In genomic region chr7:129225931-129226572, GRCh38 we compare ENCODE assay signal across 7 cellular contexts. TPM values are rescaled to one million over a fixed set of nuclear protein-coding genes. Genes with fewer than 3 reads are reported as not detected.
DNase-seq lines count a peak whose midpoint lies in the region; FAIRE-seq and TF ChIP-seq lines count a peak whose summit lies in the region.

No MANE protein-coding gene starts in this region.

- 24% methylated on average over 11 of the region's 11 CpGs; no CpG with 5 or more reads in 1 of the 2 experiments for WGBS in H1 (ENCODE audit: extremely low coverage in 1 of 2, insufficient coverage in 1 of 2, insufficient read length in 1 of 2, insufficient replicate concordance in 2 of 2, low coverage in 1 of 2, low lambda C conversion rate in 2 of 2, missing lambda C conversion rate in 1 of 2), 2 experiments
- no CpG with 5 or more reads among the region's 11 CpGs for WGBS in neuronal stem cell (ENCODE audit: extremely low coverage in 2 of 2, insufficient read length in 2 of 2, insufficient replicate concordance in 1 of 2), 2 donors

- CTCF ChIA-PET in OCI-LY7 (lab: Charles Lee; ENCODE audit: unreplicated experiment), result interaction anchor here (0.8 kb wide), 1 partner anchor 142 kb away, joined by 3 read pairs; no protein-coding TSS in a partner anchor
- CTCF ChIA-PET in H1 (lab: Charles Lee; ENCODE audit: partially characterized antibody), result interaction anchor here (0.6 to 9.1 kb wide), 4 partner anchors 21 to 143 kb away, joined by 3 to 64 read pairs (median 6); no protein-coding TSS in a partner anchor

- H3K27me3 ChIP-seq in H1 (replicated peaks in 1 of 4; ENCODE audit: control insufficient read depth in 3 of 4, extremely low read depth in 1 of 4, insufficient read depth in 3 of 4, low read length in 3 of 4) (no peaks in the 10 kb centered on the region), neuronal stem cell (ENCODE audit: control insufficient read depth in 3 of 3, insufficient read depth in 3 of 3, low read depth in 1 of 3, low read length in 3 of 3) (no peaks in the 10 kb centered on the region)

- H3K9me3 ChIP-seq in OCI-LY7 (ENCODE audit: low read length) (no peaks in the 10 kb centered on the region), H1 (ENCODE audit: insufficient read depth in 2 of 2, low read depth in 1 of 2, low read length in 1 of 2) (no peaks in the 10 kb centered on the region), neuronal stem cell (replicated peaks in 1 of 2; ENCODE audit: control insufficient read depth in 2 of 2, insufficient read depth in 1 of 2, low read depth in 1 of 2, low read length in 2 of 2) (no peaks in the 10 kb centered on the region)

- no peaks in the 10 kb centered on the region for H3K9me2 ChIP-seq in OCI-LY7 (ENCODE audit: insufficient read depth, low read length)

- H3K4ac ChIP-seq in H1 (replicated peaks; ENCODE audit: insufficient read length, low read depth, low read length), result no peak overlapping the region
- H3K4ac ChIP-seq in neuronal stem cell (ENCODE audit: low read length), result no peak overlapping the region

- FAIRE-seq in GM19239 (lab: Jason Lieb, UNC), result peak; percentile 68
- no peak for FAIRE-seq in H1 (lab: Jason Lieb, UNC)

- H4K20me1 ChIP-seq in OCI-LY7 (ENCODE audit: insufficient read depth, low read length), result peaks cover 4% of the 10 kb centered on the region; the same call in 1 of the 2 replicates
- peaks cover 0 to 2% of the 10 kb centered on the region in 2 experiments for H4K20me1 ChIP-seq in H1 (replicated peaks in 1 of 2; ENCODE audit: control insufficient read depth in 1 of 2, insufficient read depth in 2 of 2, low read length in 2 of 2)

- 0 out of 2 replicates have a peak overlapping the region, but pooled peaks have one; percentile 14 for H3K18ac ChIP-seq in H1 (ENCODE audit: extremely low read depth, low read length)
- no peak overlapping the region for H3K18ac ChIP-seq in neuronal stem cell (ENCODE audit: low read length)

- H3K4me3 ChIP-seq in OCI-LY7 (ENCODE audit: low read depth, low read length, poor library complexity, severe bottlenecking) (peak overlapping the region; percentile 81), H1 (ENCODE audit: extremely low read depth in 1 of 4, insufficient read depth in 2 of 4, low read depth in 3 of 4, low read length in 4 of 4) (peak overlapping the region; percentile 79 to 95 (median 88)), neuronal stem cell (ENCODE audit: low read length in 2 of 2) (peak overlapping the region; percentile 57 to 98)

- no peak for TF ChIP-seq POLR2A in H1 (IDR thresholded peaks at IDR 0.05; ENCODE audit: control extremely low read depth in 1 of 2, low read depth in 2 of 2, low read length in 2 of 2)

- H3K27ac ChIP-seq in OCI-LY7 (ENCODE audit: low read depth, low read length, poor library complexity, severe bottlenecking) (no peak overlapping the region), H1 (ENCODE audit: low read depth, low read length) (no peak overlapping the region), neuronal stem cell (replicated peaks; ENCODE audit: low read length) (no peak overlapping the region)

- peak overlapping the region in 3 of 4 experiments; percentile 71 to 75 (median 74); a peak in 6 of 7 replicates for H3K9ac ChIP-seq in H1 (replicated peaks in 1 of 4; ENCODE audit: extremely low read depth in 1 of 4, low read depth in 3 of 4, low read length in 3 of 4)
- H3K9ac ChIP-seq in neuronal stem cell (ENCODE audit: low read depth, low read length, poor library complexity), result no peak overlapping the region

- H3K14ac ChIP-seq in H1 (ENCODE audit: insufficient read length) (no peak overlapping the region), neuronal stem cell (ENCODE audit: low read length) (no peak overlapping the region)

- H2BK5ac ChIP-seq in H1 (ENCODE audit: low read depth, low read length) (no peak overlapping the region), neuronal stem cell (ENCODE audit: low read length) (no peak overlapping the region)

- H3K56ac ChIP-seq in H1 (replicated peaks; ENCODE audit: insufficient read length, low read depth, low read length), result no peak overlapping the region

- H3K23ac ChIP-seq in H1 (ENCODE audit: insufficient read length) (no peak overlapping the region), neuronal stem cell (ENCODE audit: low read depth, low read length, poor library complexity) (no peak overlapping the region)

- BruUV-seq in OCI-LY7 (replicated peaks; lab: Mats Ljungman, UMichigan), result TSS peak; percentile 50

- H3K23me2 ChIP-seq in H1 (ENCODE audit: low read depth, low read length), result peaks cover 5% of the 10 kb centered on the region

- no peak overlapping the region for H4K8ac ChIP-seq in H1 (ENCODE audit: extremely low read depth, insufficient read depth, low read length)
- H4K8ac ChIP-seq in neuronal stem cell (ENCODE audit: low read depth, low read length), result no peak overlapping the region

- H2BK120ac ChIP-seq in H1 (replicated peaks; ENCODE audit: low read depth, low read length) (no peak overlapping the region), neuronal stem cell (ENCODE audit: low read depth, low read length) (no peak overlapping the region)

- H4K91ac ChIP-seq in H1 (replicated peaks; ENCODE audit: insufficient read length, low read length), result no peak overlapping the region
- no peak overlapping the region for H4K91ac ChIP-seq in neuronal stem cell (ENCODE audit: low read depth, low read length, poor library complexity)

- H3K4me1 ChIP-seq in OCI-LY7 (ENCODE audit: insufficient read depth, low read length, poor library complexity, severe bottlenecking) (peaks cover 41% of the 10 kb centered on the region), H1 (replicated peaks in 1 of 4; ENCODE audit: control insufficient read depth in 3 of 4, insufficient read depth in 4 of 4, low read length in 3 of 4) (peaks cover 0 to 9% (median 4%) of the 10 kb centered on the region in 4 experiments; a peak in 3 of 7 replicates), neuronal stem cell (ENCODE audit: control insufficient read depth in 2 of 2, insufficient read depth in 1 of 2, low read depth in 1 of 2, low read length in 2 of 2) (peaks cover 0 to 9% of the 10 kb centered on the region in 2 donors)

- H3K4me2 ChIP-seq in OCI-LY7 (ENCODE audit: low read length), result peak overlapping the region; percentile 85
- H3K4me2 ChIP-seq in H1 (ENCODE audit: insufficient read depth in 1 of 2, low read depth in 2 of 2, low read length in 2 of 2), result peak overlapping the region; percentile 90 to 93
- peak overlapping the region; percentile 63 for H3K4me2 ChIP-seq in neuronal stem cell (ENCODE audit: insufficient read depth, low read length, poor library complexity, severe bottlenecking)

- H2BK20ac ChIP-seq in H1 (ENCODE audit: low read length), result no peak overlapping the region

- H3K79me1 ChIP-seq in H1 (ENCODE audit: low read depth, low read length) (peaks cover 3% of the 10 kb centered on the region; the same call in 1 of the 2 replicates), neuronal stem cell (ENCODE audit: low read depth, low read length) (no peaks in the 10 kb centered on the region)

- no peak overlapping the region for H4K5ac ChIP-seq in H1 (ENCODE audit: insufficient read length, low read depth, low read length)

- H2BK15ac ChIP-seq in H1 (ENCODE audit: low read length) (no peak overlapping the region), neuronal stem cell (ENCODE audit: low read length) (no peak overlapping the region)

- H2BK12ac ChIP-seq in H1 (ENCODE audit: low read depth, low read length) (no peak overlapping the region), neuronal stem cell (ENCODE audit: low read length) (no peak overlapping the region)

- H2AFZ ChIP-seq in OCI-LY7 (ENCODE audit: low read length) (peak overlapping the region; percentile 64; the same call in 1 of the 2 replicates), H1 (ENCODE audit: low read length) (0 out of 2 replicates have a peak overlapping the region, but pooled peaks have one; percentile 25), neuronal stem cell (ENCODE audit: low read length) (peak overlapping the region; percentile 81)

- no peak for DNase-seq in GM19239 (ENCODE audit: insufficient read length, low spot score)
- DNase-seq in OCI-LY7 (ENCODE audit: low spot score), result no peak
- no peak for DNase-seq in H1 (ENCODE audit: low read depth in 1 of 2, low spot score in 2 of 2)
- no peak for DNase-seq in neuronal stem cell (ENCODE audit: low spot score)
- no peak for DNase-seq in kidney tubule cell (ENCODE audit: low spot score)
- no peak for DNase-seq in NCI-H2029 treated with DMSO at 0.1 percent for 48 hours (lab: John Stamatoyannopoulos, UW)
- DNase-seq in NCI-H2171 treated with DMSO at 0.1 percent for 48 hours (lab: John Stamatoyannopoulos, UW), result no peak

- H3K79me2 ChIP-seq in OCI-LY7 (ENCODE audit: insufficient read depth, low read depth, low read length), result no peaks in the 10 kb centered on the region
- H3K79me2 ChIP-seq in H1 (ENCODE audit: control insufficient read depth in 1 of 2, insufficient read depth in 2 of 2, low read length in 2 of 2), result peaks cover 0 to 46% of the 10 kb centered on the region in 2 experiments; a peak in 3 of 4 replicates

- H2AK5ac ChIP-seq in H1 (ENCODE audit: low read depth, low read length) (no peak overlapping the region), neuronal stem cell (ENCODE audit: low read depth, low read length) (no peak overlapping the region)

- TF ChIP-seq CTCF in OCI-LY7 (conservative IDR thresholded peaks at IDR 0.05; ENCODE audit: low read length) (no peak), H1 (IDR thresholded peaks at IDR 0.05; ENCODE audit: control extremely low read depth in 1 of 3, insufficient read depth in 1 of 3, low read depth in 1 of 3, low read length in 3 of 3) (no peak)

- TF ChIP-seq RAD21 in H1 (IDR thresholded peaks at IDR 0.05 in 1 of 2, conservative IDR thresholded peaks at IDR 0.05 in 1 of 2; ENCODE audit: low read depth in 2 of 2, low read length in 2 of 2), result no peak

- TF ChIP-seq EP300 in H1 (IDR thresholded peaks at IDR 0.05; ENCODE audit: borderline replicate concordance in 1 of 2, low read depth in 2 of 2, low read length in 2 of 2), result no peak

- intact Hi-C loops in OCI-LY7 (cut with micrococcal nuclease; ENCODE audit: unreplicated experiment), result loop anchor here (2.0 kb wide), 1 partner anchor 45 kb away; no protein-coding TSS in a partner anchor

- POLR2A ChIA-PET in OCI-LY7 (lab: Charles Lee), result interaction anchor here (0.5 to 1.8 kb wide), 4 partner anchors 16 to 69 kb away, joined by 3 to 5 read pairs (median 4); no protein-coding TSS in a partner anchor
- POLR2A ChIA-PET in H1 (lab: Charles Lee; ENCODE audit: partially characterized antibody), result interaction anchor here (0.6 to 2.8 kb wide), 7 partner anchors 7 to 1049 kb away, joined by 3 to 9 read pairs (median 3); no protein-coding TSS in a partner anchor

- no peaks in the 10 kb centered on the region for H3K36me3 ChIP-seq in OCI-LY7 (ENCODE audit: insufficient read depth, low read length)
- H3K36me3 ChIP-seq in H1 (ENCODE audit: control insufficient read depth in 2 of 4, insufficient read depth in 4 of 4, low read length in 3 of 4), result no peaks in the 10 kb centered on the region
- peaks cover 0 to 5% of the 10 kb centered on the region in 2 donors for H3K36me3 ChIP-seq in neuronal stem cell (replicated peaks in 1 of 2; ENCODE audit: control insufficient read depth in 2 of 2, insufficient read depth in 2 of 2, low read length in 2 of 2)

RNA-seq across cellular contexts. Expression of gene AHCYL2, which starts 1.2 kb away (rescaled TPM):
- 3.6 and 5.0 TPM in 2 replicates for total RNA-seq in OCI-LY7 (2014; rRNA removed; shearing (Covaris generic))
- total RNA-seq in OCI-LY7 (2022), result 8.7 and 9.7 TPM in 2 replicates
- total RNA-seq in H1 (2021; fragmentation: NEBNext Ultra II Directional; extraction: Animal tissue kit (Norgen Biotek cat#: 25700)), result 25.4 and 30.5 TPM in 2 replicates
- 16.6 and 20.7 TPM in 2 replicates for polyA plus RNA-seq in H1 (2011; rRNA removed)
- 24.5 TPM for polyA plus RNA-seq in H1 (2011; cell fraction: cytosol; rRNA removed)
- polyA plus RNA-seq in H1 (2011; cell fraction: nucleus; rRNA removed), result 21.5 TPM
- 17.0 to 21.9 TPM (median 20.4 TPM) in 4 replicates for polyA plus RNA-seq in H1 (2012, experiment 1 of 2)
- 2.8 TPM for polyA plus RNA-seq in H1 (2012, experiment 2 of 2)
- polyA plus RNA-seq in H1 (2013, experiment 1 of 2), result 11.9 TPM
- polyA plus RNA-seq in H1 (2013, experiment 2 of 2), result 11.6 TPM
- polyA minus RNA-seq in H1 (2011; rRNA and poly(A)+ RNA removed), result 48.6 and 60.4 TPM in 2 replicates
- polyA minus RNA-seq in H1 (2011; cell fraction: cytosol; rRNA and poly(A)+ RNA removed), result 19.4 TPM
- 20.4 TPM for polyA minus RNA-seq in H1 (2011; cell fraction: nucleus; rRNA and poly(A)+ RNA removed)
- polyA plus RNA-seq in neuronal stem cell (2013, experiment 1 of 2), result 21.6 TPM
- polyA plus RNA-seq in neuronal stem cell (2013, experiment 2 of 2), result 21.4 TPM

RNA-seq across cellular contexts. Expression of gene SMO, which starts 37.6 kb away (rescaled TPM):
- 0.25 TPM in 1 of 2 replicates, not detected in the other for total RNA-seq in OCI-LY7 (2014; rRNA removed; shearing (Covaris generic))
- total RNA-seq in OCI-LY7 (2022), result 0.17 and 0.22 TPM in 2 replicates
- total RNA-seq in H1 (2021; fragmentation: NEBNext Ultra II Directional; extraction: Animal tissue kit (Norgen Biotek cat#: 25700)), result 61.2 and 64.5 TPM in 2 replicates
- 67.6 and 75.0 TPM in 2 replicates for polyA plus RNA-seq in H1 (2011; rRNA removed)
- polyA plus RNA-seq in H1 (2011; cell fraction: cytosol; rRNA removed), result 60.1 TPM
- polyA plus RNA-seq in H1 (2011; cell fraction: nucleus; rRNA removed), result 137 TPM
- 43.2 to 67.8 TPM (median 62.6 TPM) in 4 replicates for polyA plus RNA-seq in H1 (2012, experiment 1 of 2)
- polyA plus RNA-seq in H1 (2012, experiment 2 of 2), result 59.7 TPM
- 43.2 TPM for polyA plus RNA-seq in H1 (2013, experiment 1 of 2)
- polyA plus RNA-seq in H1 (2013, experiment 2 of 2), result 45.3 TPM
- 98.6 and 143 TPM in 2 replicates for polyA minus RNA-seq in H1 (2011; rRNA and poly(A)+ RNA removed)
- polyA minus RNA-seq in H1 (2011; cell fraction: cytosol; rRNA and poly(A)+ RNA removed), result 63.4 TPM
- polyA minus RNA-seq in H1 (2011; cell fraction: nucleus; rRNA and poly(A)+ RNA removed), result 48.7 TPM
- 63.1 TPM for polyA plus RNA-seq in neuronal stem cell (2013, experiment 1 of 2)
- polyA plus RNA-seq in neuronal stem cell (2013, experiment 2 of 2), result 62.7 TPM

Comparison
In these comparisons a context has a peak if more than half of its experiments do, and no peak if none do; other contexts are left out.
1. H2AFZ ChIP-seq: peak in every context shown above with its lines; median percentile 81 in neuronal stem cell; 64 in OCI-LY7; 25 in H1.
2. RNA of gene SMO, which starts 37.6 kb away (total RNA-seq): 61.2 to 64.5 TPM in H1; 0.17 to 0.25 TPM in OCI-LY7; every median in the first group is over 10 times any median in the second.
3. Peak in every context shown above with its lines, with median percentiles within 50 percentile points of each other: H3K4me2 ChIP-seq and H3K4me3 ChIP-seq.